In genomic region chr1:20900056-20900455, GRCh38 we compare ENCODE assay signal across 27 cellular contexts.
"Had no signal": no experiment of that assay in that cellular context is flagged by ENCODE, and none has a peak within 500 bp of the region (broad histone marks: within the 10 kb centered on the region; RNA-seq: fewer than 3 reads in every experiment).

No MANE protein-coding gene starts in this region.

- ATAC-seq: heart left ventricle; left colon; left lung; naive thymus-derived CD8-positive, alpha-beta T cell; right cardiac atrium; sciatic nerve; stimulated activated naive B cell treated with anti-CD40 and anti-IgM and Interleukin-4, amounts not matched to agents 10 μg/mL and 1 μg/mL and 100 μg/mL, for 72 hours; stimulated activated naive CD8-positive, alpha-beta T cell treated with anti-CD3 and anti-CD28 coated beads, Interleukin-15, Interleukin-2, amounts not matched to agents 100 U/mL and 50 U/mL, for 24 hours had no signal

- H3K9me3 ChIP-seq: heart left ventricle, left lung, ovary, stomach, testis, thyroid gland, transverse colon, upper lobe of left lung, vagina had no signal

- H3K4me3 ChIP-seq: heart left ventricle, left lung, lung, ovary, smooth muscle cell, stomach, testis, thyroid gland, transverse colon, upper lobe of left lung, vagina had no signal

- H3K9me3 Mint-ChIP-seq: immature natural killer cell; memory B cell; naive thymus-derived CD8-positive, alpha-beta T cell; stimulated activated naive B cell treated with anti-CD40 and anti-IgM and Interleukin-4, amounts not matched to agents 10 μg/mL and 1 μg/mL and 100 μg/mL, for 72 hours had no signal

- DNase-seq: heart left ventricle; hypothalamus; immature natural killer cell; kidney; left colon; left lung; naive thymus-derived CD8-positive, alpha-beta T cell; ovary; retina; right cardiac atrium; stimulated activated CD4-positive, alpha-beta T cell treated with anti-CD3 and anti-CD28 coated beads, Interleukin-1b, Interleukin-23, amount 100 ng/mL, for 48 hours; stimulated activated CD4-positive, alpha-beta T cell treated with anti-CD3 and anti-CD28 coated beads, Interleukin-2, amount 100 ng/mL, for 48 hours; stimulated activated CD4-positive, alpha-beta T cell treated with anti-CD3 and anti-CD28 coated beads, Interleukin-4, amount 100 ng/mL, for 4 hours; stimulated activated CD8-positive, alpha-beta memory T cell treated with anti-CD3 and anti-CD28 coated beads, Interleukin-4, amount 100 ng/mL, for 48 hours; stimulated activated naive B cell treated with anti-CD40 and anti-IgM and Interleukin-4, amounts not matched to agents 10 μg/mL and 1 μg/mL and 100 μg/mL, for 72 hours; stimulated activated naive CD8-positive, alpha-beta T cell treated with anti-CD3 and anti-CD28 coated beads, Interleukin-15, Interleukin-2, amounts not matched to agents 100 U/mL and 50 U/mL, for 24 hours; stomach; testis; thyroid gland; transverse colon; upper lobe of left lung had no signal

- H3K27ac ChIP-seq: heart left ventricle, left lung, ovary, stomach, testis, thyroid gland, transverse colon, upper lobe of left lung, vagina had no signal

- H3K4me1 Mint-ChIP-seq: memory B cell; naive thymus-derived CD8-positive, alpha-beta T cell; stimulated activated naive B cell treated with anti-CD40 and anti-IgM and Interleukin-4, amounts not matched to agents 10 μg/mL and 1 μg/mL and 100 μg/mL, for 72 hours had no signal

- H3K27me3 Mint-ChIP-seq: memory B cell; naive thymus-derived CD8-positive, alpha-beta T cell; progenitor cell of endocrine pancreas; stimulated activated naive B cell treated with anti-CD40 and anti-IgM and Interleukin-4, amounts not matched to agents 10 μg/mL and 1 μg/mL and 100 μg/mL, for 72 hours had no signal

- H3K4me3 Mint-ChIP-seq: immature natural killer cell; memory B cell; naive thymus-derived CD8-positive, alpha-beta T cell; stimulated activated naive B cell treated with anti-CD40 and anti-IgM and Interleukin-4, amounts not matched to agents 10 μg/mL and 1 μg/mL and 100 μg/mL, for 72 hours had no signal

- H3K27ac Mint-ChIP-seq: naive thymus-derived CD8-positive, alpha-beta T cell; stimulated activated naive B cell treated with anti-CD40 and anti-IgM and Interleukin-4, amounts not matched to agents 10 μg/mL and 1 μg/mL and 100 μg/mL, for 72 hours had no signal

- H3K4me2 ChIP-seq: smooth muscle cell had no signal

- H3K4me1 ChIP-seq: left lung, upper lobe of left lung, vagina had no signal

- H3K27me3 ChIP-seq: heart left ventricle, left lung, ovary, stomach, testis, thyroid gland, transverse colon, upper lobe of left lung, vagina had no signal

- H3K36me3 ChIP-seq: ovary, thyroid gland, transverse colon had no signal
